Comparison of ENCODE assay signal across 8 cellular contexts in genomic region chr12:49336645-49337584, GRCh38. TPM values are rescaled to one million over a fixed set of nuclear protein-coding genes. Genes with fewer than 3 reads are reported as not detected.
DNase-seq lines count a peak whose midpoint lies in the region; ATAC-seq and TF ChIP-seq lines count a peak whose summit lies in the region.

C1QL4 (minus strand) TSS chr12:49337188; CDS start chr12:49336477, 711 bp downstream.

- H3K9me3 ChIP-seq in DND-41 (ENCODE audit: insufficient read depth, low read length, severe bottlenecking), result no peaks in the 10 kb centered on the region

- H3K27me3 Mint-ChIP-seq in HFFc6 (ENCODE audit: insufficient read depth), result peaks cover 36% of the 10 kb centered on the region
- H3K27me3 Mint-ChIP-seq in central memory CD8-positive, alpha-beta T cell, result peaks cover 75% of the 10 kb centered on the region

- peak within 1 kb of the TSS; percentile 83 for H2AFZ ChIP-seq in DND-41 (ENCODE audit: low read depth, low read length)

- no peaks in the 10 kb centered on the region for H3K36me3 Mint-ChIP-seq in HFFc6 (ENCODE audit: low read depth)
- H3K36me3 Mint-ChIP-seq in central memory CD8-positive, alpha-beta T cell (ENCODE audit: insufficient read depth), result peaks cover 2% of the 10 kb centered on the region

- H3K9ac ChIP-seq in DND-41 (ENCODE audit: low read depth, low read length), result peak within 1 kb of the TSS; percentile 36; the same call in 1 of the 2 replicates

- DNase-seq in DND-41, result peak; percentile 91
- peak; percentile 40 for DNase-seq in HFFc6
- DNase-seq in NCI-H2196 (lab: John Stamatoyannopoulos, UW; ENCODE audit: unreplicated experiment), result peak; percentile 84
- DNase-seq in activated CD4-positive, CD25-positive, alpha-beta regulatory T cell treated with anti-CD3 and anti-CD28 coated beads, Interleukin-2, amount 50 U/mL, for 72 hours, result peak; percentile 89
- peak; percentile 76 to 94 for DNase-seq in central memory CD8-positive, alpha-beta T cell (ENCODE audit: low spot score in 2 of 2)
- DNase-seq in kidney glomerular epithelial cell (lab: John Stamatoyannopoulos, UW), result peak; percentile 29
- DNase-seq in stimulated activated CD4-positive, alpha-beta T cell treated with anti-CD3 and anti-CD28 coated beads, Interleukin-1b, Interleukin-23, amount 100 ng/mL, for 24 hours (ENCODE audit: low read depth in 4 of 4, low spot score in 1 of 4), result peak; percentile 74 to 89 (median 82)

- H3K4me1 ChIP-seq in DND-41 (ENCODE audit: insufficient read depth, low read length), result peaks cover 13% of the 10 kb centered on the region

- peak within 1 kb of the TSS; percentile 80 for H3K4me3 Mint-ChIP-seq in HFFc6
- H3K4me3 Mint-ChIP-seq in central memory CD8-positive, alpha-beta T cell, result peak within 1 kb of the TSS; percentile 58

- ATAC-seq in DND-41 (ENCODE audit: insufficient read depth, low read depth) (peak; percentile 93), HG02981 (IDR thresholded peaks at IDR 0.05; ENCODE audit: unreplicated experiment) (no peak)
- peak; percentile 82 for ATAC-seq in central memory CD8-positive, alpha-beta T cell (replicated peaks; ENCODE audit: extremely low read depth, poor library complexity, severe bottlenecking)

- TF ChIP-seq CTCF in DND-41 (IDR thresholded peaks at IDR 0.05; ENCODE audit: borderline replicate concordance, extremely low read depth, low read length, poor library complexity, severe bottlenecking) (peak; percentile 89), HFFc6 (IDR thresholded peaks at IDR 0.05) (peak; percentile 99)

- peaks cover 13% of the 10 kb centered on the region for H3K4me1 Mint-ChIP-seq in HFFc6 (ENCODE audit: low read depth)
- H3K4me1 Mint-ChIP-seq in central memory CD8-positive, alpha-beta T cell, result peaks cover 18% of the 10 kb centered on the region

- H3K27ac Mint-ChIP-seq in HFFc6, result no peak within 1 kb of the TSS
- no peak within 1 kb of the TSS for H3K27ac Mint-ChIP-seq in central memory CD8-positive, alpha-beta T cell (ENCODE audit: low read depth)

- peak within 1 kb of the TSS; percentile 83 for H3K4me2 ChIP-seq in DND-41 (ENCODE audit: insufficient read depth, low read length)

- H3K4me3 ChIP-seq in DND-41 (ENCODE audit: low read depth in 1 of 2, low read length in 2 of 2), result peak within 1 kb of the TSS; percentile 1 to 50; a peak in 3 of 4 replicates

- H3K9me3 Mint-ChIP-seq in HFFc6, result no peaks in the 10 kb centered on the region
- H3K9me3 Mint-ChIP-seq in central memory CD8-positive, alpha-beta T cell, result no peaks in the 10 kb centered on the region

- no peaks in the 10 kb centered on the region for H3K79me2 ChIP-seq in DND-41 (ENCODE audit: insufficient read depth, low read length)

- peak within 1 kb of the TSS; percentile 30; the same call in 1 of the 2 replicates for H3K27ac ChIP-seq in DND-41 (ENCODE audit: low read length)

- H4K20me1 ChIP-seq in DND-41 (ENCODE audit: insufficient read depth, low read length), result no peaks in the 10 kb centered on the region

- no peaks in the 10 kb centered on the region for H3K36me3 ChIP-seq in DND-41 (ENCODE audit: insufficient read depth, low read length)

- no peaks in the 10 kb centered on the region for H3K27me3 ChIP-seq in DND-41 (ENCODE audit: insufficient read depth, low read length, poor library complexity)

RNA-seq across cellular contexts. Expression of gene C1QL4, which starts in this region (rescaled TPM):
- under 1 TPM in 5 of 6 experiments, not detected in 1; 0.14 to 0.48 (median 0.28) TPM for total RNA-seq in HFFc6 (2021; fragmentation: NEBNext Ultra II Directional; extraction: Animal tissue kit (Norgen Biotek cat#: 25700))

Comparison
In these comparisons a context has a peak if more than half of its experiments do, and no peak if none do; other contexts are left out.
1. Peak in DNase-seq in HFFc6; RNA of the gene not detected or under 1 TPM.
2. DNase-seq: peak in every context shown above with its lines; median percentile 91 in DND-41; 89 in activated CD4-positive, CD25-positive, alpha-beta regulatory T cell treated with anti-CD3 and anti-CD28 coated beads, Interleukin-2, amount 50 U/mL, for 72 hours; 85 in central memory CD8-positive, alpha-beta T cell; 84 in NCI-H2196; 82 in stimulated activated CD4-positive, alpha-beta T cell treated with anti-CD3 and anti-CD28 coated beads, Interleukin-1b, Interleukin-23, amount 100 ng/mL, for 24 hours; 40 in HFFc6; 29 in kidney glomerular epithelial cell.